In the genomic region with DNA sequence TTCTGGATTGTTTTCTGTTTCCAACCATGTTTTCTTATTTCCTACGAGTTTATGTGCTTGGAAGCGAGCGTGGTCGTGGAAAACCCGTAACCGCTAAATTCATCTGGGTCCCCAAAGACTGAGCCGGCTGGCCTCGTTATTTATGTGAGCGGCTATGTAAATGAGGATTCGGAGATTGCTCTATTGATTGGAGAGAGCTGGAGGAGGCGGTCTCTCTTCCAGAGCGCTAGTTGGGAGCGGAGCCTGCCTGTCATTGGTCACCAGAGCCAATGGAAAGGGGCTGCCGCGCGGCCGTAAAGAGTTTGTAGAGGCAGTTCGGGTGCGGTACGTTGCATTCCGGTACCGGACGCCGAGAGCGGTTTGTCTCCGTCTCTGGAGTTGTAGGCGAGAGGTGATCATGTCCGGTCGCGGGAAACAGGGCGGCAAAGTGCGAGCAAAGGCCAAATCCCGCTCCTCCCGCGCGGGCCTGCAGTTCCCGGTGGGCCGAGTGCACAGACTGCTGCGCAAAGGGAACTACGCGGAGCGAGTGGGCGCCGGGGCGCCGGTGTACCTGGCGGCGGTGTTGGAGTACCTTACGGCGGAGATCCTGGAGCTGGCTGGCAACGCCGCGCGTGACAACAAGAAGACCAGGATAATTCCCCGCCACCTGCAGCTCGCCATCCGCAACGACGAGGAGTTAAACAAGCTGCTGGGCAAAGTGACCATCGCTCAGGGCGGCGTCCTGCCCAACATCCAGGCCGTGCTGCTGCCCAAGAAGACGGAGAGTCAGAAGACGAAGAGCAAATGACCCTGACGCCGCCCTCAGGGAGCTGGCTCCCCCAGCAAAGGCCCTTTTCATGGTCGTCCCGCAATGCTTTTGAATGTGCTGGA, we compare ENCODE assay signal across 8 cellular contexts. TPM values are rescaled to one million over a fixed set of nuclear protein-coding genes. Genes with fewer than 3 reads are reported as not detected.
DNase-seq lines count a peak whose midpoint lies in the region; ATAC-seq and TF ChIP-seq lines count a peak whose summit lies in the region.

No MANE protein-coding gene starts in this region.

- H3F3A ChIP-seq in neural cell (ENCODE audit: insufficient read depth, low read length, poor library complexity, severe bottlenecking) = no peaks in the 10 kb centered on the region

- in situ Hi-C loops in GM18951 (cut with MboI; ENCODE audit: low sequenced_read_pairs, unreplicated experiment) = no loop called here

- peak overlapping the region; percentile 96 for H3K4me3 ChIP-seq in ACC112 (ENCODE audit: low read depth, low read length)
- peak overlapping the region; percentile 70 for H3K4me3 ChIP-seq in neural cell (ENCODE audit: low read length)

- H3K9me3 ChIP-seq in neural cell (ENCODE audit: low read length) = no peaks in the 10 kb centered on the region

- CTCF ChIA-PET in RWPE1 (lab: Yijun Ruan, JAX) = interaction anchor here (0.7 kb wide), 1 partner anchor 982 kb away, joined by 3 read pairs; no protein-coding TSS in a partner anchor

- peak overlapping the region; percentile 66 for H2AFZ ChIP-seq in ACC112 (ENCODE audit: low read length, unreplicated experiment)
- H2AFZ ChIP-seq in neural cell (ENCODE audit: low read depth, low read length) = peak overlapping the region; percentile 12

- POLR2A ChIA-PET in RWPE1 (lab: Yijun Ruan, JAX; ENCODE audit: low non-redundant PET) = interaction anchor here (0.6 to 1.0 kb wide), 2 partner anchors 29 to 269 kb away, joined by 3 to 4 read pairs; a partner anchor contains a TSS

- H3K9me3 Mint-ChIP-seq in stimulated activated naive CD8-positive, alpha-beta T cell treated with anti-CD3 and anti-CD28 coated beads, Interleukin-15, Interleukin-2, amounts not matched to agents 100 ng/mL and 50 ng/mL, for 24 hours = no peaks in the 10 kb centered on the region

- peaks cover 17% of the 10 kb centered on the region for H3K36me3 Mint-ChIP-seq in stimulated activated naive CD8-positive, alpha-beta T cell treated with anti-CD3 and anti-CD28 coated beads, Interleukin-15, Interleukin-2, amounts not matched to agents 100 ng/mL and 50 ng/mL, for 24 hours (ENCODE audit: low read depth)

- H3K9me2 ChIP-seq in neural cell (ENCODE audit: insufficient read depth, low read length) = no peaks in the 10 kb centered on the region

- peak; percentile 94 for DNase-seq in RWPE1 (ENCODE audit: low spot score)
- DNase-seq in activated gamma-delta T cell treated with anti-CD3 and anti-CD28 coated beads, Interleukin-2, amount 50 U/mL, for 16 hours (ENCODE audit: low read depth) = peak; percentile 79
- DNase-seq in foreskin keratinocyte = peak; percentile 87 to 94

- H3K36me3 ChIP-seq in ACC112 (ENCODE audit: insufficient read depth, low read length) (no peaks in the 10 kb centered on the region), neural cell (ENCODE audit: insufficient read depth, low read length) (no peaks in the 10 kb centered on the region)

- TF ChIP-seq RAD21 in neural cell (conservative IDR thresholded peaks at IDR 0.05) = peak; percentile 14

- no peak overlapping the region for H3K4me2 ChIP-seq in neural cell (ENCODE audit: low read length)

- H4K20me1 ChIP-seq in neural cell (ENCODE audit: insufficient read depth) = no peaks in the 10 kb centered on the region

- no peaks in the 10 kb centered on the region for H3K27me3 Mint-ChIP-seq in stimulated activated naive CD8-positive, alpha-beta T cell treated with anti-CD3 and anti-CD28 coated beads, Interleukin-15, Interleukin-2, amounts not matched to agents 100 ng/mL and 50 ng/mL, for 24 hours

- H3K27me3 ChIP-seq in ACC112 (ENCODE audit: insufficient read depth, low read length) = no peaks in the 10 kb centered on the region
- H3K27me3 ChIP-seq in foreskin keratinocyte = no peaks in the 10 kb centered on the region
- peaks cover 44% of the 10 kb centered on the region for H3K27me3 ChIP-seq in neural cell (ENCODE audit: insufficient read depth, low read depth, low read length)

- H3K9ac ChIP-seq in neural cell (ENCODE audit: low read length) = peak overlapping the region; percentile 46

- ATAC-seq in HG03175 (IDR thresholded peaks at IDR 0.05; ENCODE audit: unreplicated experiment) (peak; percentile 61), foreskin keratinocyte (peak; percentile 83)

- peak overlapping the region; percentile 99 for H3K4me3 Mint-ChIP-seq in stimulated activated naive CD8-positive, alpha-beta T cell treated with anti-CD3 and anti-CD28 coated beads, Interleukin-15, Interleukin-2, amounts not matched to agents 100 ng/mL and 50 ng/mL, for 24 hours

- peaks cover 44% of the 10 kb centered on the region for H3K79me2 ChIP-seq in ACC112 (ENCODE audit: control insufficient read depth, insufficient read depth, low read length, unreplicated experiment)
- no peaks in the 10 kb centered on the region for H3K79me2 ChIP-seq in neural cell (replicated peaks; ENCODE audit: insufficient read depth, low read length)

- no peak for TF ChIP-seq EP300 in neural cell (conservative IDR thresholded peaks at IDR 0.05; ENCODE audit: poor library complexity, severe bottlenecking)

- no peak for TF ChIP-seq CTCF in RWPE1 (conservative IDR thresholded peaks at IDR 0.05; ENCODE audit: low read depth)
- TF ChIP-seq CTCF in foreskin keratinocyte (conservative IDR thresholded peaks at IDR 0.05) = peak; percentile 2
- peak; percentile 19 for TF ChIP-seq CTCF in neural cell (IDR thresholded peaks at IDR 0.05; ENCODE audit: poor library complexity, severe bottlenecking)

- H3K27ac Mint-ChIP-seq in stimulated activated naive CD8-positive, alpha-beta T cell treated with anti-CD3 and anti-CD28 coated beads, Interleukin-15, Interleukin-2, amounts not matched to agents 100 ng/mL and 50 ng/mL, for 24 hours = peak overlapping the region; percentile 98

- peaks cover 54% of the 10 kb centered on the region for H3K4me1 Mint-ChIP-seq in stimulated activated naive CD8-positive, alpha-beta T cell treated with anti-CD3 and anti-CD28 coated beads, Interleukin-15, Interleukin-2, amounts not matched to agents 100 ng/mL and 50 ng/mL, for 24 hours (ENCODE audit: low read depth)

- peak; percentile 70 for TF ChIP-seq POLR2A in GM18951 (IDR thresholded peaks at IDR 0.05; ENCODE audit: extremely low read depth, insufficient read depth, insufficient read length)

- H3K4me1 ChIP-seq in ACC112 (ENCODE audit: control insufficient read depth, insufficient read depth, low read length, unreplicated experiment) = peaks cover 25% of the 10 kb centered on the region
- peaks cover 13% of the 10 kb centered on the region for H3K4me1 ChIP-seq in foreskin keratinocyte

- H3K27ac ChIP-seq in ACC112 (ENCODE audit: low read depth, low read length) (peak overlapping the region; percentile 90), RWPE1 (peak overlapping the region; percentile 90), foreskin keratinocyte (peak overlapping the region; percentile 57), neural cell (ENCODE audit: low read length) (no peak overlapping the region)

TF ChIP-seq in neural cell, 6 proteins besides CTCF, POLR2A, EP300 and RAD21:
- TF ChIP-seq POLR2AphosphoS5 (IDR thresholded peaks at IDR 0.05) (peak; percentile 31), TAF1 (IDR thresholded peaks at IDR 0.05; ENCODE audit: low read depth) (no peak), MXI1 (conservative IDR thresholded peaks at IDR 0.05; ENCODE audit: poor library complexity, severe bottlenecking) (peak; percentile 24), EZH2 (IDR thresholded peaks at IDR 0.05; ENCODE audit: borderline replicate concordance, insufficient read depth, low read length, poor library complexity, severe bottlenecking) (no peak)
- TF ChIP-seq, protein P1, sequence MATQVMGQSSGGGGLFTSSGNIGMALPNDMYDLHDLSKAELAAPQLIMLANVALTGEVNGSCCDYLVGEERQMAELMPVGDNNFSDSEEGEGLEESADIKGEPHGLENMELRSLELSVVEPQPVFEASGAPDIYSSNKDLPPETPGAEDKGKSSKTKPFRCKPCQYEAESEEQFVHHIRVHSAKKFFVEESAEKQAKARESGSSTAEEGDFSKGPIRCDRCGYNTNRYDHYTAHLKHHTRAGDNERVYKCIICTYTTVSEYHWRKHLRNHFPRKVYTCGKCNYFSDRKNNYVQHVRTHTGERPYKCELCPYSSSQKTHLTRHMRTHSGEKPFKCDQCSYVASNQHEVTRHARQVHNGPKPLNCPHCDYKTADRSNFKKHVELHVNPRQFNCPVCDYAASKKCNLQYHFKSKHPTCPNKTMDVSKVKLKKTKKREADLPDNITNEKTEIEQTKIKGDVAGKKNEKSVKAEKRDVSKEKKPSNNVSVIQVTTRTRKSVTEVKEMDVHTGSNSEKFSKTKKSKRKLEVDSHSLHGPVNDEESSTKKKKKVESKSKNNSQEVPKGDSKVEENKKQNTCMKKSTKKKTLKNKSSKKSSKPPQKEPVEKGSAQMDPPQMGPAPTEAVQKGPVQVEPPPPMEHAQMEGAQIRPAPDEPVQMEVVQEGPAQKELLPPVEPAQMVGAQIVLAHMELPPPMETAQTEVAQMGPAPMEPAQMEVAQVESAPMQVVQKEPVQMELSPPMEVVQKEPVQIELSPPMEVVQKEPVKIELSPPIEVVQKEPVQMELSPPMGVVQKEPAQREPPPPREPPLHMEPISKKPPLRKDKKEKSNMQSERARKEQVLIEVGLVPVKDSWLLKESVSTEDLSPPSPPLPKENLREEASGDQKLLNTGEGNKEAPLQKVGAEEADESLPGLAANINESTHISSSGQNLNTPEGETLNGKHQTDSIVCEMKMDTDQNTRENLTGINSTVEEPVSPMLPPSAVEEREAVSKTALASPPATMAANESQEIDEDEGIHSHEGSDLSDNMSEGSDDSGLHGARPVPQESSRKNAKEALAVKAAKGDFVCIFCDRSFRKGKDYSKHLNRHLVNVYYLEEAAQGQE (IDR thresholded peaks at IDR 0.05; ENCODE audit: borderline replicate concordance) = no peak

RNA-seq across cellular contexts. Expression of a gene that starts 29.0 kb away (rescaled TPM):
- 37.3 and 42.6 TPM in 2 replicates for total RNA-seq in foreskin keratinocyte
- polyA plus RNA-seq in foreskin keratinocyte = 22.2 and 28.7 TPM in 2 replicates
- 11.2 and 12.9 TPM in 2 replicates for polyA plus RNA-seq in neural cell
- 27.0 and 37.7 TPM in 2 replicates for polyA minus RNA-seq in neural cell

RNA-seq across cellular contexts. Expression of a gene that starts 29.2 kb away (rescaled TPM):
- 1.8 and 1.9 TPM in 2 replicates for total RNA-seq in foreskin keratinocyte
- 1.9 and 2.0 TPM in 2 replicates for polyA plus RNA-seq in foreskin keratinocyte
- 3.8 and 4.8 TPM in 2 replicates for polyA plus RNA-seq in neural cell
- 2.2 and 2.5 TPM in 2 replicates for polyA minus RNA-seq in neural cell

RNA-seq across cellular contexts. Expression of a gene that starts 39.7 kb away (rescaled TPM):
- not detected in 2 replicates for total RNA-seq in foreskin keratinocyte
- polyA plus RNA-seq in foreskin keratinocyte (not detected in 2 replicates), neural cell (2.7 and 3.7 TPM in 2 replicates)
- 6.1 and 10.7 TPM in 2 replicates for polyA minus RNA-seq in neural cell
